1 cellular context compared by ENCODE assay signal in genomic region chr1:181129771-181130606, GRCh38.
A peak's percentile ranks its signal among the peaks of the same experiment; 100 is the strongest.
TF ChIP-seq lines count a peak whose summit lies in the region.

No MANE protein-coding gene starts in this region.

TF ChIP-seq in K562, 482 proteins besides CTCF, POLR2A, EP300 and RAD21 (continued from another document and continues in another):
- TF ChIP-seq DMBX1 (CRISPR knock-in tag; IDR thresholded peaks at IDR 0.05; ENCODE audit: borderline replicate concordance): no peak; the same call in 1 of the 2 replicates
- no peak for TF ChIP-seq ZNF77 (CRISPR knock-in tag; IDR thresholded peaks at IDR 0.05)
- TF ChIP-seq ZNF274 (IDR thresholded peaks at IDR 0.05; ENCODE audit: borderline replicate concordance, low read depth, low read length): no peak
- TF ChIP-seq ZNF24 (IDR thresholded peaks at IDR 0.05): peak; percentile 54; the same call in 1 of the 2 replicates
- TF ChIP-seq TGIF2 (CRISPR knock-in tag; IDR thresholded peaks at IDR 0.05): no peak
- TF ChIP-seq ZNF445 (CRISPR knock-in tag; IDR thresholded peaks at IDR 0.05; ENCODE audit: low read depth): no peak
- no peak for TF ChIP-seq CREBBP (IDR thresholded peaks at IDR 0.05; ENCODE audit: low read depth, low read length)
- no peak for TF ChIP-seq NUFIP1 (IDR thresholded peaks at IDR 0.05; ENCODE audit: partially characterized antibody)
- no peak for TF ChIP-seq UBTF (IDR thresholded peaks at IDR 0.05; ENCODE audit: borderline replicate concordance in 1 of 2, low read depth in 2 of 2, low read length in 2 of 2)
- TF ChIP-seq PHF8 (IDR thresholded peaks at IDR 0.05; ENCODE audit: borderline replicate concordance, low read length): no peak
- no peak for TF ChIP-seq ZNF140 (CRISPR knock-in tag; IDR thresholded peaks at IDR 0.05)
- no peak for TF ChIP-seq KDM2B (CRISPR knock-in tag; IDR thresholded peaks at IDR 0.05)
- no peak for TF ChIP-seq PRPF4 (IDR thresholded peaks at IDR 0.05; ENCODE audit: insufficient read depth, low read depth, low read length, poor library complexity, severe bottlenecking)
- TF ChIP-seq SRSF7 (optimal IDR thresholded peaks at IDR 0.05; ENCODE audit: low read depth, low read length): no peak
- TF ChIP-seq YBX1 (IDR thresholded peaks at IDR 0.05): no peak
- no peak for TF ChIP-seq GMEB1 (CRISPR knock-in tag; IDR thresholded peaks at IDR 0.05)
- TF ChIP-seq GATA2 (CRISPR knock-in tag; IDR thresholded peaks at IDR 0.05): no peak; the same call in 1 of the 2 replicates
- no peak for TF ChIP-seq ZKSCAN3 (CRISPR knock-in tag; IDR thresholded peaks at IDR 0.05)
- TF ChIP-seq ZNF592 (IDR thresholded peaks at IDR 0.05): no peak
- TF ChIP-seq ZNF165 (CRISPR knock-in tag; IDR thresholded peaks at IDR 0.05; ENCODE audit: borderline replicate concordance): no peak
- TF ChIP-seq KDM5B (IDR thresholded peaks at IDR 0.05; ENCODE audit: insufficient replicate concordance, low read depth, low read length): no peak
- no peak for TF ChIP-seq EZH2 (IDR thresholded peaks at IDR 0.05; ENCODE audit: borderline replicate concordance, low read depth, low read length)
- no peak for TF ChIP-seq POLR2H (tag; IDR thresholded peaks at IDR 0.05; ENCODE audit: low read depth)
- peak; percentile 25; the same call in 1 of the 2 replicates for TF ChIP-seq ETV1 (tag; conservative IDR thresholded peaks at IDR 0.05; ENCODE audit: low read depth)
- TF ChIP-seq RFX5 (IDR thresholded peaks at IDR 0.05; ENCODE audit: low read depth, low read length): no peak
- TF ChIP-seq ZBTB34 (CRISPR knock-in tag; IDR thresholded peaks at IDR 0.05): no peak
- peak; percentile 96 for TF ChIP-seq NFE2L1 (tag; IDR thresholded peaks at IDR 0.05; ENCODE audit: borderline replicate concordance, low read depth)
- TF ChIP-seq NCOA4 (IDR thresholded peaks at IDR 0.05; ENCODE audit: partially characterized antibody): no peak
- 0 out of 2 replicates have a peak, but pooled peaks have one; percentile 16 for TF ChIP-seq SMC3 (conservative IDR thresholded peaks at IDR 0.05; ENCODE audit: insufficient read depth, low read depth, low read length)
- no peak for TF ChIP-seq PBX2 (CRISPR knock-in tag; IDR thresholded peaks at IDR 0.05; ENCODE audit: low read depth)
- peak; percentile 64 for TF ChIP-seq PBX2 (tag; conservative IDR thresholded peaks at IDR 0.05; ENCODE audit: low read depth)
- no peak for TF ChIP-seq SNRNP70 (optimal IDR thresholded peaks at IDR 0.05; ENCODE audit: low read depth, low read length)
- no peak for TF ChIP-seq MCM3 (IDR thresholded peaks at IDR 0.05)
- TF ChIP-seq SMAD1 (IDR thresholded peaks at IDR 0.05; ENCODE audit: low read depth, low read length, partially characterized antibody): no peak
- no peak for TF ChIP-seq ZBTB7A (IDR thresholded peaks at IDR 0.05; ENCODE audit: borderline replicate concordance, control insufficient read depth, low read depth, low read length)
- no peak for TF ChIP-seq ZNF23 (CRISPR knock-in tag; IDR thresholded peaks at IDR 0.05)
- 0 out of 2 replicates have a peak, but pooled peaks have one; percentile 72 for TF ChIP-seq NCOA1 (IDR thresholded peaks at IDR 0.05; ENCODE audit: low read depth)
- TF ChIP-seq SMARCA4 (IDR thresholded peaks at IDR 0.05): peak; percentile 96
- TF ChIP-seq JUNB (CRISPR knock-in tag; conservative IDR thresholded peaks at IDR 0.05): no peak
- TF ChIP-seq ZBTB1 (CRISPR knock-in tag; IDR thresholded peaks at IDR 0.05; ENCODE audit: borderline replicate concordance, low read depth): no peak
- no peak for TF ChIP-seq SNIP1 (IDR thresholded peaks at IDR 0.05; ENCODE audit: low read depth)
- no peak for TF ChIP-seq SIX5 (IDR thresholded peaks at IDR 0.05; ENCODE audit: borderline replicate concordance in 1 of 2, insufficient read depth in 1 of 2, low read depth in 1 of 2, low read length in 2 of 2)
- no peak for TF ChIP-seq STAT5B (CRISPR knock-in tag; IDR thresholded peaks at IDR 0.05)
- no peak for TF ChIP-seq ATF1 (CRISPR knock-in tag; IDR thresholded peaks at IDR 0.05)
- TF ChIP-seq ATF1 (tag; IDR thresholded peaks at IDR 0.05): no peak
- no peak for TF ChIP-seq ZNF699 (CRISPR knock-in tag; IDR thresholded peaks at IDR 0.05; ENCODE audit: insufficient replicate concordance)
- no peak for TF ChIP-seq PCBP2 (IDR thresholded peaks at IDR 0.05; ENCODE audit: low read depth, low read length, poor library complexity, severe bottlenecking)
- TF ChIP-seq ZNF134 (CRISPR knock-in tag; conservative IDR thresholded peaks at IDR 0.05): no peak
- no peak for TF ChIP-seq ELF1 (tag; IDR thresholded peaks at IDR 0.05)
- TF ChIP-seq NKRF (IDR thresholded peaks at IDR 0.05; ENCODE audit: borderline replicate concordance): no peak
- no peak for TF ChIP-seq ZNF76 (CRISPR knock-in tag; IDR thresholded peaks at IDR 0.05; ENCODE audit: borderline replicate concordance)
- no peak for TF ChIP-seq CREB3L1 (IDR thresholded peaks at IDR 0.05; ENCODE audit: borderline replicate concordance, low read depth)
- TF ChIP-seq NFIC (IDR thresholded peaks at IDR 0.05): peak; percentile 81
- no peak for TF ChIP-seq POLR3A (IDR thresholded peaks at IDR 0.05; ENCODE audit: borderline replicate concordance, extremely low read depth, insufficient read depth, insufficient read length)
- no peak for TF ChIP-seq PHB (CRISPR knock-in tag; IDR thresholded peaks at IDR 0.05)
- no peak for TF ChIP-seq NFYB (IDR thresholded peaks at IDR 0.05; ENCODE audit: extremely low read depth, insufficient read length)
- TF ChIP-seq POLR2B (IDR thresholded peaks at IDR 0.05; ENCODE audit: low read depth, partially characterized antibody): no peak
